8 cellular contexts compared by ENCODE assay signal in the genomic region with DNA sequence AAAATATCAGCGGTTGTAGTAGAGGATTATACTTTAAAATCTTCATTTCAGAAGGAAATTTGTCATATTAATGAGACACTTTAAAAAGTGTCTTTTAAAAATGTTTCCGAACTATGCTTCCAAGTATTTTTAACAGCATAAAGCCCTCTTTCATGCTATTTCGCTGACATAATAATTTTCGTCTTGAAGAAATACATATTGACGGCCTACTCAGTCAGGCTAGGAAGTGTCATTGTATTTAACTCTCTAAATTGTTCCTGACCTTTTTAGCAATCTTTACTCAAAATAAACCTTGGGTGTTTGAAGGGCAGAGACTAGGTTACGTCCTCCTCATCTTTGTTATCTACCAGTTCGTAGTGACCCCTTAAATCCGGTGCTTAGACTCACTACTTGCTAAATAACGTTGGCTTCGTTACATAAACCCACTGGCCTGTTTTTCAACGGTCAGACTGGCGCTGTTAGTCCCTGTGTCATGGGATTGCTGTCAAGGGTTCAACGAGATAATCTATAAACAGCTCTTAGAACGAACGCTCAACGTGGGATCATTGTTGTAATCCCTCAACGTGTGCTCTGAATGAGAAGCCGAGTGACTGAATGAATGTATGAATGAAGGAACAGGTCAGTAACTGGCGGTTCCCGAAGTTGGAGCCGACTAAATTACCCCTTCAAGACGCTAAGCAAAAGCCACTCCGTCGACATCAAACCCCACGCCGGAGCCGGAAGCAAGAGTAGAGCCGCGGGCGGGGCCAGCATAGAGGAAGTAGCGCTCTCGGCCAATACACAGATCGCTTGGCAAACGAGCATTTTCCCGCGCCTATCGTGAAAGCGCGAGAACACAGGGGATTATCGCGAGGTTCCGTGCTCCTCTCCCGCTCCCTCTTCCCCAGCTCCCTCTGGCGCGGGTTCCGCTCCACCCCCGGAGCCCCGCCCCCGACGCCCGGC. TPM values are rescaled to one million over a fixed set of nuclear protein-coding genes. Genes with fewer than 3 reads are reported as not detected.
DNase-seq lines count a peak whose midpoint lies in the region; ATAC-seq and TF ChIP-seq lines count a peak whose summit lies in the region.

No MANE protein-coding gene starts in this region.

- no peaks in the 10 kb centered on the region for H3K36me3 ChIP-seq in cardiac muscle cell
- no peaks in the 10 kb centered on the region for H3K36me3 ChIP-seq in parathyroid adenoma (ENCODE audit: control insufficient read depth, insufficient read depth, low read length)
- H3K36me3 ChIP-seq in tibial nerve: no peaks in the 10 kb centered on the region

- peaks cover 2% of the 10 kb centered on the region for H3K27me3 Mint-ChIP-seq in activated naive CD8-positive, alpha-beta T cell treated with anti-CD3 and anti-CD28 coated beads, Interleukin-2, amount 10 ng/mL, durations not matched to agents 7 days and 5 days

- POLR2A ChIA-PET in activated naive CD8-positive, alpha-beta T cell treated with anti-CD3 and anti-CD28 coated beads, Interleukin-2, amount 10 ng/mL, durations not matched to agents 7 days and 5 days (lab: Charles Lee): interaction anchor here (0.8 to 1.9 kb wide), 5 partner anchors 12 to 483 kb away, joined by 3 to 16 read pairs (median 7); a partner anchor contains a TSS

- H3K27ac ChIP-seq in cardiac muscle cell (peak overlapping the region; percentile 95), parathyroid adenoma (peak overlapping the region; percentile 90), tibial nerve (peak overlapping the region; percentile 92 to 96 (median 94))

- no peaks in the 10 kb centered on the region for H3K9me3 Mint-ChIP-seq in activated naive CD8-positive, alpha-beta T cell treated with anti-CD3 and anti-CD28 coated beads, Interleukin-2, amount 10 ng/mL, durations not matched to agents 7 days and 5 days

- no peak for TF ChIP-seq CTCF in cardiac muscle cell (IDR thresholded peaks at IDR 0.05; ENCODE audit: low read depth, low read length)
- no peak for TF ChIP-seq CTCF in parathyroid adenoma (IDR thresholded peaks at IDR 0.05)
- peak in 1 of 5 experiments; percentile 24 for TF ChIP-seq CTCF in tibial nerve (IDR thresholded peaks at IDR 0.05)

- peak overlapping the region; percentile 63 for H2AFZ ChIP-seq in parathyroid adenoma

- H3K27ac Mint-ChIP-seq in activated naive CD8-positive, alpha-beta T cell treated with anti-CD3 and anti-CD28 coated beads, Interleukin-2, amount 10 ng/mL, durations not matched to agents 7 days and 5 days: peak overlapping the region; percentile 81

- peaks cover 23% of the 10 kb centered on the region for H3K4me1 Mint-ChIP-seq in activated naive CD8-positive, alpha-beta T cell treated with anti-CD3 and anti-CD28 coated beads, Interleukin-2, amount 10 ng/mL, durations not matched to agents 7 days and 5 days

- H3K27me3 ChIP-seq in cardiac muscle cell (no peaks in the 10 kb centered on the region), parathyroid adenoma (ENCODE audit: control insufficient read depth, insufficient read depth, low read length) (no peaks in the 10 kb centered on the region), tibial nerve (no peaks in the 10 kb centered on the region)

- peak overlapping the region; percentile 69 for H3K4me2 ChIP-seq in parathyroid adenoma (ENCODE audit: low read length)

- H3K9me3 ChIP-seq in cardiac muscle cell (ENCODE audit: low read depth): no peaks in the 10 kb centered on the region
- H3K9me3 ChIP-seq in parathyroid adenoma (ENCODE audit: control insufficient read depth, low read length): no peaks in the 10 kb centered on the region
- H3K9me3 ChIP-seq in tibial nerve: no peaks in the 10 kb centered on the region

- H3K9ac ChIP-seq in parathyroid adenoma: no peak overlapping the region

- peak in 1 of 2 donors; percentile 99 for TF ChIP-seq EP300 in tibial nerve (IDR thresholded peaks at IDR 0.05)

- WGBS in tibial nerve, 2 donors: 3% methylated on average over 40 to 50 of the region's 51 CpGs

- H3K4me3 ChIP-seq in cardiac muscle cell (peak overlapping the region; percentile 67), parathyroid adenoma (ENCODE audit: low read depth, low read length) (peak overlapping the region; percentile 88), tibial nerve (peak overlapping the region; percentile 44 to 95 (median 89))

- peaks cover 2% of the 10 kb centered on the region for H3K36me3 Mint-ChIP-seq in activated naive CD8-positive, alpha-beta T cell treated with anti-CD3 and anti-CD28 coated beads, Interleukin-2, amount 10 ng/mL, durations not matched to agents 7 days and 5 days

- peak; percentile 70 for TF ChIP-seq POLR2A in GM10847 (IDR thresholded peaks at IDR 0.05; ENCODE audit: extremely low read depth, insufficient read length)
- TF ChIP-seq POLR2A in tibial nerve (IDR thresholded peaks at IDR 0.05): peak; percentile 93 to 94

- ATAC-seq in HG02623 (IDR thresholded peaks at IDR 0.05; ENCODE audit: unreplicated experiment) (peak; percentile 91), SK-N-SH treated with all-trans-retinoic acid at 6 μM for 48 hours (peak; percentile 97)
- ATAC-seq in activated naive CD8-positive, alpha-beta T cell treated with anti-CD3 and anti-CD28 coated beads, Interleukin-2, amount 10 ng/mL, durations not matched to agents 7 days and 5 days (ENCODE audit: low read depth): peak; percentile 99

- H3K4me1 ChIP-seq in cardiac muscle cell (ENCODE audit: low read depth): peaks cover 14% of the 10 kb centered on the region
- peaks cover 2% of the 10 kb centered on the region for H3K4me1 ChIP-seq in parathyroid adenoma
- peaks cover 0 to 44% (median 12%) of the 10 kb centered on the region in 4 donors for H3K4me1 ChIP-seq in tibial nerve

- H3K79me2 ChIP-seq in parathyroid adenoma: peaks cover 6% of the 10 kb centered on the region

- DNase-seq in NCI-H1092 treated with DMSO at 0.1 percent for 48 hours (lab: John Stamatoyannopoulos, UW) (peak; percentile 97), cardiac muscle cell (ENCODE audit: low read depth in 1 of 2, low spot score in 1 of 2) (peak; percentile 99 to 100), tibial nerve (ENCODE audit: low spot score in 2 of 2) (peak; percentile 98 to 99)
- peak; percentile 96 for DNase-seq in activated naive CD8-positive, alpha-beta T cell treated with anti-CD3 and anti-CD28 coated beads, Interleukin-2, amount 10 ng/mL, durations not matched to agents 7 days and 5 days

- H3K4me3 Mint-ChIP-seq in activated naive CD8-positive, alpha-beta T cell treated with anti-CD3 and anti-CD28 coated beads, Interleukin-2, amount 10 ng/mL, durations not matched to agents 7 days and 5 days: peak overlapping the region; percentile 89

TF ChIP-seq in SK-N-SH treated with all-trans-retinoic acid at 6 μM for 48 hours, 23 proteins besides CTCF, POLR2A, EP300 and RAD21:
- TF ChIP-seq, protein P1, sequence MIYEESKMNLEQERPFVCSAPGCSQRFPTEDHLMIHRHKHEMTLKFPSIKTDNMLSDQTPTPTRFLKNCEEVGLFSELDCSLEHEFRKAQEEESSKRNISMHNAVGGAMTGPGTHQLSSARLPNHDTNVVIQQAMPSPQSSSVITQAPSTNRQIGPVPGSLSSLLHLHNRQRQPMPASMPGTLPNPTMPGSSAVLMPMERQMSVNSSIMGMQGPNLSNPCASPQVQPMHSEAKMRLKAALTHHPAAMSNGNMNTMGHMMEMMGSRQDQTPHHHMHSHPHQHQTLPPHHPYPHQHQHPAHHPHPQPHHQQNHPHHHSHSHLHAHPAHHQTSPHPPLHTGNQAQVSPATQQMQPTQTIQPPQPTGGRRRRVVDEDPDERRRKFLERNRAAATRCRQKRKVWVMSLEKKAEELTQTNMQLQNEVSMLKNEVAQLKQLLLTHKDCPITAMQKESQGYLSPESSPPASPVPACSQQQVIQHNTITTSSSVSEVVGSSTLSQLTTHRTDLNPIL (CRISPR knock-in tag; IDR thresholded peaks at IDR 0.05; ENCODE audit: low read depth): no peak
- TF ChIP-seq ZNF565 (CRISPR knock-in tag; conservative IDR thresholded peaks at IDR 0.05; ENCODE audit: low read depth) (no peak), TOX (CRISPR knock-in tag; IDR thresholded peaks at IDR 0.05; ENCODE audit: borderline replicate concordance) (no peak), GLIS3 (CRISPR knock-in tag; IDR thresholded peaks at IDR 0.05) (no peak), PPARA (CRISPR knock-in tag; IDR thresholded peaks at IDR 0.05; ENCODE audit: borderline replicate concordance) (no peak), ZNF70 (CRISPR knock-in tag; IDR thresholded peaks at IDR 0.05) (no peak)

RNA-seq across cellular contexts. Expression of a gene that starts 0.5 kb away (rescaled TPM):
- total RNA-seq in activated naive CD8-positive, alpha-beta T cell treated with anti-CD3 and anti-CD28 coated beads, Interleukin-2, amount 10 ng/mL, durations not matched to agents 7 days and 5 days: 10 to 100 TPM; 18.0 to 20.3 TPM
- 24.9 and 39.1 TPM in 2 replicates for total RNA-seq in cardiac muscle cell
- polyA plus RNA-seq in cardiac muscle cell: 44.3 and 45.5 TPM in 2 replicates
- 10 to 100 TPM; 21.6 to 73.4 (median 33.5) TPM for total RNA-seq in tibial nerve

RNA-seq across cellular contexts. Expression of a gene that starts 1.4 kb away (rescaled TPM):
- under 1 TPM; 0.61 to 0.82 TPM for total RNA-seq in activated naive CD8-positive, alpha-beta T cell treated with anti-CD3 and anti-CD28 coated beads, Interleukin-2, amount 10 ng/mL, durations not matched to agents 7 days and 5 days
- 24.6 and 38.2 TPM in 2 replicates for total RNA-seq in cardiac muscle cell
- 15.0 and 18.9 TPM in 2 replicates for polyA plus RNA-seq in cardiac muscle cell
- total RNA-seq in tibial nerve: 10 to 100 TPM; 19.3 to 59.2 (median 25.7) TPM

Comparison
In these comparisons a context has a peak if more than half of its experiments do, and no peak if none do; other contexts are left out.
1. Peak in every context shown above with its lines: DNase-seq, ATAC-seq, H3K4me3 ChIP-seq and H3K27ac ChIP-seq.
2. RNA of a gene that starts 1.4 kb away (total RNA-seq): 24.6 to 38.2 TPM in cardiac muscle cell and 19.3 to 59.2 TPM in tibial nerve; 0.61 to 0.82 TPM in activated naive CD8-positive, alpha-beta T cell treated with anti-CD3 and anti-CD28 coated beads, Interleukin-2, amount 10 ng/mL, durations not matched to agents 7 days and 5 days; every median in the first group is over 10 times any median in the second.